ENCODE assay signal across 38 cellular contexts in the genomic region with DNA sequence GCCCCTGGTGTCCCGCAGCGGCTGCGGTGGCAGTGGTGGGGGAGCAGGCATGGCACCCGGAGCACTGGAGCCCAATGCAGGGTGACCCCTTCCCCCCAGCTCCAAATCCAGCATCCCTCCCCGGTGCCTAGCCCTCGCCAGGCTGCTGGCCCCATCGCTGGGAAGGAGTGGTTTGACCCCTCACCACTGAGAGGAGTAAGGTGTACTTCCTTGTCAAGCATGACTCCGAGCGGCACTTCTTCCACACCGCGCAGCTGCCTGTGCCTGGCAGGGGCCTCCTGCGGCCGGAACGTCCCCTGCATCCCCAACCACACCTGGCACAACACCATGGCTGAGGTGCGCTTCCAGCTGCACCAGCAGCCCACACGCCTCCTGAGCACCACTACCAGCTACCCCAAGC. TPM values are rescaled to one million over a fixed set of nuclear protein-coding genes. Genes with fewer than 3 reads are reported as not detected.
"Had no signal": no experiment of that assay in that cellular context is flagged by ENCODE, and none has a peak within 500 bp of the region (broad histone marks: within the 10 kb centered on the region; RNA-seq: fewer than 3 reads in every experiment).

No MANE protein-coding gene starts in this region.

- H3K27me3 ChIP-seq: adrenal gland, ascending aorta, cardiac muscle cell had no signal

- DNase-seq: activated B cell treated with CpG ODN at 0.5 μM for 24 hours; activated CD4-positive, alpha-beta memory T cell treated with anti-CD3 and anti-CD28 coated beads for 36 hours; activated CD4-positive, alpha-beta T cell treated with anti-CD3 and anti-CD28 coated beads for 4 hours; activated CD4-positive, alpha-beta T cell treated with anti-CD3 and anti-CD28 coated beads, Interleukin-2, amount 10 ng/mL, durations not matched to agents 24 days and 14 days; activated CD4-positive, alpha-beta T cell treated with anti-CD3 and anti-CD28 coated beads, Interleukin-2, amount 50 U/mL, for 1 hour; activated CD4-positive, alpha-beta T cell treated with anti-CD3 and anti-CD28 coated beads, Interleukin-2, amount 50 U/mL, for 4 hours; activated CD4-positive, CD25-positive, alpha-beta regulatory T cell treated with anti-CD3 and anti-CD28 coated beads, Interleukin-2, amount 50 U/mL, for 72 hours; activated CD8-positive, alpha-beta memory T cell treated with anti-CD3 and anti-CD28 coated beads, Interleukin-2, amount 50 U/mL, for 4 hours; activated CD8-positive, alpha-beta T cell treated with anti-CD3 and anti-CD28 coated beads for 36 hours; activated effector memory CD4-positive, alpha-beta T cell treated with anti-CD3 and anti-CD28 coated beads, Interleukin-2, amount 50 U/mL, for 16 hours; activated gamma-delta T cell treated with Interleukin-2 at 50 U/mL for 16 hours; activated naive CD4-positive, alpha-beta T cell; activated naive CD4-positive, alpha-beta T cell treated with anti-CD3 and anti-CD28 coated beads for 36 hours; activated naive CD4-positive, alpha-beta T cell treated with anti-CD3 and anti-CD28 coated beads, Interleukin-2, amount 50 U/mL, for 16 hours; activated naive CD8-positive, alpha-beta T cell treated with anti-CD3 and anti-CD28 coated beads for 36 hours; activated T-cell treated with anti-CD3 and anti-CD28 coated beads for 4 hours; activated T-cell treated with anti-CD3 and anti-CD28 coated beads, Interleukin-2, amount 50 U/mL, for 1 hour; activated T-cell treated with anti-CD3 and anti-CD28 coated beads, Interleukin-2, amount 50 U/mL, for 4 hours; activated T-cell treated with anti-CD3 and anti-CD28 coated beads, Interleukin-2, amount 50 U/mL, for 72 hours; adrenal gland; amniotic stem cell; caudate nucleus; cerebellar nuclear complex; T-cell; T-helper 2 cell; T-helper 9 cell had no signal

- H3K4me1 ChIP-seq: ascending aorta had no signal

- H3K4me3 ChIP-seq: adrenal gland, ascending aorta, cardiac muscle cell had no signal

- H3K4me1 Mint-ChIP-seq: activated B cell treated with CpG ODN at 0.5 μM for 24 hours, brain had no signal

- H3K27ac ChIP-seq: adrenal gland, ascending aorta, cardiac muscle cell, VCaP had no signal

- H3K9me3 ChIP-seq: adrenal gland, ascending aorta had no signal

- H3K27ac Mint-ChIP-seq: activated B cell treated with CpG ODN at 0.5 μM for 24 hours; activated CD4-positive, alpha-beta memory T cell treated with anti-CD3 and anti-CD28 coated beads for 36 hours; activated CD4-positive, alpha-beta T cell treated with anti-CD3 and anti-CD28 coated beads, Interleukin-2, amount 10 ng/mL, durations not matched to agents 24 days and 14 days; activated CD8-positive, alpha-beta T cell treated with anti-CD3 and anti-CD28 coated beads for 36 hours; activated naive CD4-positive, alpha-beta T cell treated with anti-CD3 and anti-CD28 coated beads for 36 hours; activated naive CD4-positive, alpha-beta T cell treated with anti-CD3 and anti-CD28 coated beads, Interleukin-2, amount 50 U/mL, for 72 hours; activated naive CD8-positive, alpha-beta T cell treated with anti-CD3 and anti-CD28 coated beads for 36 hours; activated T-cell treated with anti-CD3 and anti-CD28 coated beads, Interleukin-2, amount 50 U/mL, for 72 hours; activated T-helper 1 cell treated with anti-CD3 and anti-CD28 coated beads, Interleukin-12 subunit alpha, Interleukin-12 subunit beta, Interleukin-2, Interleukin-4 antibody, amounts not matched to agents 30 ng/mL and 10 ng/mL and 1 ng/mL, durations not matched to agents 14 hours and 24 hours and 36 hours; activated T-helper 17 cell treated with anti-CD3 and anti-CD28 coated beads, Interleukin-2, amount 50 U/mL, for 72 hours; brain; T-cell; T-helper 2 cell treated with Interferon-gamma antibody and Interleukin-4, amounts not matched to agents 5 μg/mL and 100 μg/mL, for 36 hours had no signal

- ATAC-seq: activated CD8-positive, alpha-beta T cell treated with anti-CD3 and anti-CD28 coated beads for 36 hours; activated naive CD4-positive, alpha-beta T cell treated with anti-CD3 and anti-CD28 coated beads, Interleukin-2, amount 50 U/mL, for 72 hours; activated T-cell treated with anti-CD3 and anti-CD28 coated beads, Interleukin-2, amount 50 U/mL, for 4 hours; activated T-cell treated with anti-CD3 and anti-CD28 coated beads, Interleukin-2, amount 50 U/mL, for 72 hours; activated T-helper 17 cell treated with anti-CD3 and anti-CD28 coated beads, Interleukin-2, amount 50 U/mL, for 72 hours; T-cell had no signal

- H3K27me3 Mint-ChIP-seq: activated B cell treated with CpG ODN at 0.5 μM for 24 hours; activated CD4-positive, alpha-beta memory T cell treated with anti-CD3 and anti-CD28 coated beads for 36 hours; activated CD4-positive, alpha-beta T cell treated with anti-CD3 and anti-CD28 coated beads, Interleukin-2, amount 10 ng/mL, durations not matched to agents 24 days and 14 days; activated CD8-positive, alpha-beta T cell treated with anti-CD3 and anti-CD28 coated beads for 36 hours; activated naive CD8-positive, alpha-beta T cell treated with anti-CD3 and anti-CD28 coated beads for 36 hours; activated T-helper 17 cell treated with anti-CD3 and anti-CD28 coated beads, Interleukin-2, amount 50 U/mL, for 72 hours; central memory CD8-positive, alpha-beta T cell; T-cell had no signal

- FAIRE-seq: TTC549 had no signal

- H3K4me3 Mint-ChIP-seq: activated B cell treated with CpG ODN at 0.5 μM for 24 hours; activated CD4-positive, alpha-beta memory T cell treated with anti-CD3 and anti-CD28 coated beads for 36 hours; activated CD4-positive, alpha-beta T cell treated with anti-CD3 and anti-CD28 coated beads, Interleukin-2, amount 10 ng/mL, durations not matched to agents 24 days and 14 days; activated CD8-positive, alpha-beta T cell treated with anti-CD3 and anti-CD28 coated beads for 36 hours; activated naive CD4-positive, alpha-beta T cell treated with anti-CD3 and anti-CD28 coated beads for 36 hours; activated naive CD8-positive, alpha-beta T cell treated with anti-CD3 and anti-CD28 coated beads for 36 hours; activated T-cell treated with anti-CD3 and anti-CD28 coated beads, Interleukin-2, amount 50 U/mL, for 4 hours; activated T-cell treated with anti-CD3 and anti-CD28 coated beads, Interleukin-2, amount 50 U/mL, for 72 hours; activated T-helper 1 cell treated with anti-CD3 and anti-CD28 coated beads, Interleukin-12 subunit alpha, Interleukin-12 subunit beta, Interleukin-2, Interleukin-4 antibody, amounts not matched to agents 30 ng/mL and 10 ng/mL and 1 ng/mL, durations not matched to agents 14 hours and 24 hours and 36 hours; activated T-helper 17 cell treated with anti-CD3 and anti-CD28 coated beads, Interleukin-2, amount 50 U/mL, for 72 hours; brain; central memory CD8-positive, alpha-beta T cell; T-cell; T-helper 2 cell treated with Interferon-gamma antibody and Interleukin-4, amounts not matched to agents 5 μg/mL and 100 μg/mL, for 36 hours had no signal

RNA-seq across cellular contexts. Expression of a gene that starts 42.1 kb away (rescaled TPM):
- total RNA-seq: activated CD4-positive, alpha-beta memory T cell treated with anti-CD3 and anti-CD28 coated beads for 36 hours; activated CD4-positive, alpha-beta T cell treated with anti-CD3 and anti-CD28 coated beads, Interleukin-2, amount 10 ng/mL, durations not matched to agents 24 days and 14 days; activated CD8-positive, alpha-beta memory T cell treated with anti-CD3 and anti-CD28 coated beads for 36 hours; activated CD8-positive, alpha-beta T cell treated with anti-CD3 and anti-CD28 coated beads for 36 hours; activated naive CD4-positive, alpha-beta T cell treated with anti-CD3 and anti-CD28 coated beads for 36 hours; activated naive CD4-positive, alpha-beta T cell treated with anti-CD3 and anti-CD28 coated beads, Interleukin-2, amount 50 U/mL, for 72 hours; activated naive CD8-positive, alpha-beta T cell treated with anti-CD3 and anti-CD28 coated beads for 36 hours; activated T-cell treated with anti-CD3 and anti-CD28 coated beads, Interleukin-2, amount 50 U/mL, for 4 hours; activated T-cell treated with anti-CD3 and anti-CD28 coated beads, Interleukin-2, amount 50 U/mL, for 72 hours; activated T-helper 1 cell treated with anti-CD3 and anti-CD28 coated beads, Interleukin-12 subunit alpha, Interleukin-12 subunit beta, Interleukin-2, Interleukin-4 antibody, amounts not matched to agents 30 ng/mL and 10 ng/mL and 1 ng/mL, durations not matched to agents 14 hours and 24 hours and 36 hours; activated T-helper 17 cell treated with anti-CD3 and anti-CD28 coated beads, Interleukin-2, amount 50 U/mL, for 72 hours; T-helper 1 cell treated with Interleukin-12 subunit alpha and Interleukin-12 subunit beta and Interleukin-4 antibody, amounts not matched to agents 30 ng/mL and 1 ng/mL, for 36 hours had no signal
